In genomic region chr4:83328486-83328885, GRCh38 we compare ENCODE assay signal across 13 cellular contexts. TPM values are rescaled to one million over a fixed set of nuclear protein-coding genes. Genes with fewer than 3 reads are reported as not detected.
A peak's percentile ranks its signal among the peaks of the same experiment; 100 is the strongest.
DNase-seq lines count a peak whose midpoint lies in the region; ATAC-seq and TF ChIP-seq lines count a peak whose summit lies in the region.
"Had no signal": no experiment of that assay in that cellular context is flagged by ENCODE, and none has a peak within 500 bp of the region (broad histone marks: within the 10 kb centered on the region; RNA-seq: fewer than 3 reads in every experiment).

No MANE protein-coding gene starts in this region.

- no peaks in the 10 kb centered on the region for H3K9me3 Mint-ChIP-seq in activated naive CD8-positive, alpha-beta T cell treated with anti-CD3 and anti-CD28 coated beads, Interleukin-2, amount 10 ng/mL, durations not matched to agents 7 days and 5 days
- H3K9me3 Mint-ChIP-seq in activated naive CD8-positive, alpha-beta T cell treated with anti-CD3 and anti-CD28 coated beads, Interleukin-2, amount 50 U/mL, for 24 hours, result no peaks in the 10 kb centered on the region
- H3K9me3 Mint-ChIP-seq: activated CD8-positive, alpha-beta T cell treated with anti-CD3 and anti-CD28 coated beads for 36 hours; activated naive CD4-positive, alpha-beta T cell treated with anti-CD3 and anti-CD28 coated beads for 36 hours; memory B cell had no signal

- TF ChIP-seq POLR2A in gastroesophageal sphincter (IDR thresholded peaks at IDR 0.05), result no peak

- 40 to 44% methylated on average over 6 to 7 of the region's 7 CpGs for WGBS in gastroesophageal sphincter (ENCODE audit: low coverage in 1 of 2), 2 donors

- H3K36me3 Mint-ChIP-seq in activated naive CD8-positive, alpha-beta T cell treated with anti-CD3 and anti-CD28 coated beads, Interleukin-2, amount 10 ng/mL, durations not matched to agents 7 days and 5 days, result peaks cover 38% of the 10 kb centered on the region
- H3K36me3 Mint-ChIP-seq in activated naive CD8-positive, alpha-beta T cell treated with anti-CD3 and anti-CD28 coated beads, Interleukin-2, amount 50 U/mL, for 24 hours (ENCODE audit: low read depth), result no peaks in the 10 kb centered on the region

- H4K20me1 ChIP-seq in OCI-LY3 (ENCODE audit: insufficient read depth, low read length), result no peaks in the 10 kb centered on the region

- H3K4me3 ChIP-seq in OCI-LY3 (ENCODE audit: low read length), result peak overlapping the region; percentile 19; the same call in 1 of the 2 replicates
- H3K4me3 ChIP-seq in epithelial cell of esophagus (ENCODE audit: low read length), result no peak overlapping the region
- H3K4me3 ChIP-seq in gastroesophageal sphincter, result no peak overlapping the region
- H3K4me3 ChIP-seq: A549 had no signal

- H3K27ac ChIP-seq in OCI-LY3 (ENCODE audit: low read length), result no peak overlapping the region
- no peak overlapping the region for H3K27ac ChIP-seq in gastroesophageal sphincter
- H3K27ac ChIP-seq: A549 had no signal

- ATAC-seq in activated naive CD8-positive, alpha-beta T cell treated with anti-CD3 and anti-CD28 coated beads, Interleukin-2, amount 10 ng/mL, durations not matched to agents 7 days and 5 days (ENCODE audit: low read depth), result no peak
- ATAC-seq in activated naive CD8-positive, alpha-beta T cell treated with anti-CD3 and anti-CD28 coated beads, Interleukin-2, amount 50 U/mL, for 24 hours, result no peak
- no peak for ATAC-seq in gastroesophageal sphincter
- ATAC-seq: activated CD8-positive, alpha-beta T cell treated with anti-CD3 and anti-CD28 coated beads for 36 hours had no signal

- no peaks in the 10 kb centered on the region for H3K79me2 ChIP-seq in OCI-LY3 (ENCODE audit: low read length)

- H3K4me3 Mint-ChIP-seq in activated naive CD8-positive, alpha-beta T cell treated with anti-CD3 and anti-CD28 coated beads, Interleukin-2, amount 10 ng/mL, durations not matched to agents 7 days and 5 days, result no peak overlapping the region
- H3K4me3 Mint-ChIP-seq in activated naive CD8-positive, alpha-beta T cell treated with anti-CD3 and anti-CD28 coated beads, Interleukin-2, amount 50 U/mL, for 24 hours, result no peak overlapping the region
- H3K4me3 Mint-ChIP-seq: activated CD8-positive, alpha-beta T cell treated with anti-CD3 and anti-CD28 coated beads for 36 hours; activated naive CD4-positive, alpha-beta T cell treated with anti-CD3 and anti-CD28 coated beads for 36 hours; memory B cell had no signal

- TF ChIP-seq CTCF in OCI-LY3 (IDR thresholded peaks at IDR 0.05; ENCODE audit: low read depth, low read length) (peak; percentile 58), epithelial cell of esophagus (IDR thresholded peaks at IDR 0.05; ENCODE audit: insufficient read depth, low read depth, low read length, missing control alignments) (peak; percentile 12), gastroesophageal sphincter (IDR thresholded peaks at IDR 0.05) (no peak)

- peak overlapping the region; percentile 49 for H3K4me2 ChIP-seq in OCI-LY3 (ENCODE audit: low read length)
- H3K4me2 ChIP-seq: A549 had no signal

- H3K27ac Mint-ChIP-seq in activated naive CD8-positive, alpha-beta T cell treated with anti-CD3 and anti-CD28 coated beads, Interleukin-2, amount 10 ng/mL, durations not matched to agents 7 days and 5 days, result peak overlapping the region; percentile 2
- no peak overlapping the region for H3K27ac Mint-ChIP-seq in activated naive CD8-positive, alpha-beta T cell treated with anti-CD3 and anti-CD28 coated beads, Interleukin-2, amount 50 U/mL, for 24 hours
- H3K27ac Mint-ChIP-seq: activated CD8-positive, alpha-beta T cell treated with anti-CD3 and anti-CD28 coated beads for 36 hours; activated naive CD4-positive, alpha-beta T cell treated with anti-CD3 and anti-CD28 coated beads for 36 hours; memory B cell had no signal

- H2AFZ ChIP-seq in OCI-LY3 (ENCODE audit: low read depth, low read length), result peak overlapping the region; percentile 24

- H3K4me1 Mint-ChIP-seq in activated naive CD8-positive, alpha-beta T cell treated with anti-CD3 and anti-CD28 coated beads, Interleukin-2, amount 10 ng/mL, durations not matched to agents 7 days and 5 days, result peaks cover 22% of the 10 kb centered on the region
- H3K4me1 Mint-ChIP-seq in activated naive CD8-positive, alpha-beta T cell treated with anti-CD3 and anti-CD28 coated beads, Interleukin-2, amount 50 U/mL, for 24 hours, result peaks cover 2% of the 10 kb centered on the region

- H3K36me3 ChIP-seq in OCI-LY3 (replicated peaks; ENCODE audit: low read depth, low read length) (no peaks in the 10 kb centered on the region), gastroesophageal sphincter (no peaks in the 10 kb centered on the region)

- H3K9ac ChIP-seq in OCI-LY3 (ENCODE audit: low read length), result no peak overlapping the region

- no peaks in the 10 kb centered on the region for H3K27me3 Mint-ChIP-seq in activated naive CD8-positive, alpha-beta T cell treated with anti-CD3 and anti-CD28 coated beads, Interleukin-2, amount 10 ng/mL, durations not matched to agents 7 days and 5 days
- H3K27me3 Mint-ChIP-seq in activated naive CD8-positive, alpha-beta T cell treated with anti-CD3 and anti-CD28 coated beads, Interleukin-2, amount 50 U/mL, for 24 hours, result no peaks in the 10 kb centered on the region
- H3K27me3 Mint-ChIP-seq: activated CD8-positive, alpha-beta T cell treated with anti-CD3 and anti-CD28 coated beads for 36 hours had no signal

- H3K9me3 ChIP-seq in OCI-LY3 (ENCODE audit: insufficient read depth, low read length) (no peaks in the 10 kb centered on the region), gastroesophageal sphincter (no peaks in the 10 kb centered on the region)
- H3K9me3 ChIP-seq: A549 had no signal

- TF ChIP-seq EP300 in gastroesophageal sphincter (IDR thresholded peaks at IDR 0.05), result no peak

- DNase-seq in activated naive CD8-positive, alpha-beta T cell treated with anti-CD3 and anti-CD28 coated beads, Interleukin-2, amount 10 ng/mL, durations not matched to agents 7 days and 5 days, result no peak
- no peak for DNase-seq in activated naive CD8-positive, alpha-beta T cell treated with anti-CD3 and anti-CD28 coated beads, Interleukin-2, amount 50 U/mL, for 24 hours
- DNase-seq in epithelial cell of esophagus (ENCODE audit: low read depth) (peak; percentile 37), AML-193 (lab: John Stamatoyannopoulos, UW) (no peak), SKM-1 treated with dmso at 0.1 percent for 144 hours (lab: John Stamatoyannopoulos, UW; ENCODE audit: unreplicated experiment) (no peak)
- DNase-seq in activated naive CD4-positive, alpha-beta T cell treated with Interleukin-2 at 50 U/mL for 16 hours, result no peak
- DNase-seq: activated CD8-positive, alpha-beta T cell treated with anti-CD3 and anti-CD28 coated beads for 36 hours; activated naive CD4-positive, alpha-beta T cell treated with anti-CD3 and anti-CD28 coated beads for 36 hours; NCI-H524 had no signal

- H3K4me1 ChIP-seq in OCI-LY3 (ENCODE audit: low read length) (peaks cover 3% of the 10 kb centered on the region; the same call in 1 of the 2 replicates), gastroesophageal sphincter (no peaks in the 10 kb centered on the region)
- H3K4me1 ChIP-seq: A549 had no signal

- H3K27me3 ChIP-seq in OCI-LY3 (ENCODE audit: low read depth, low read length) (peaks cover 5% of the 10 kb centered on the region; the same call in 1 of the 2 replicates), gastroesophageal sphincter (peaks cover 19% of the 10 kb centered on the region)

- POLR2A ChIA-PET in activated naive CD8-positive, alpha-beta T cell treated with anti-CD3 and anti-CD28 coated beads, Interleukin-2, amount 10 ng/mL, durations not matched to agents 7 days and 5 days (lab: Charles Lee), result no interaction called here

RNA-seq across cellular contexts. Expression of gene HPSE, which starts 6.2 kb away (rescaled TPM):
- 10 to 100 TPM; 16.5 to 17.3 TPM for total RNA-seq in activated naive CD8-positive, alpha-beta T cell treated with anti-CD3 and anti-CD28 coated beads, Interleukin-2, amount 10 ng/mL, durations not matched to agents 7 days and 5 days
- 1 to 10 TPM in 2 of 4 donors, under 1 TPM in 2; 0.47 to 3.3 (median 1.5) TPM for total RNA-seq in gastroesophageal sphincter

RNA-seq across cellular contexts. Expression of gene COQ2, which starts 43.9 kb away (rescaled TPM):
- 10 to 100 TPM; 13.1 to 15.5 TPM for total RNA-seq in activated naive CD8-positive, alpha-beta T cell treated with anti-CD3 and anti-CD28 coated beads, Interleukin-2, amount 10 ng/mL, durations not matched to agents 7 days and 5 days
- 1 to 10 TPM; 5.0 to 8.9 (median 5.5) TPM for total RNA-seq in gastroesophageal sphincter

Comparison
In these comparisons a context has a peak if more than half of its experiments do, and no peak if none do; other contexts are left out.
1. CTCF ChIP-seq: peak in OCI-LY3 (single experiment) and epithelial cell of esophagus (single experiment); none in gastroesophageal sphincter (0 of 4).
2. RNA of gene HPSE, which starts 6.2 kb away (total RNA-seq): 16.5 to 17.3 TPM in activated naive CD8-positive, alpha-beta T cell treated with anti-CD3 and anti-CD28 coated beads, Interleukin-2, amount 10 ng/mL, durations not matched to agents 7 days and 5 days; 0.47 to 3.3 TPM in gastroesophageal sphincter; every median in the first group is over 4 times any median in the second.